10 cellular contexts compared by ENCODE assay signal in genomic region chr6:30619561-30619960, GRCh38. TPM values are rescaled to one million over a fixed set of nuclear protein-coding genes. Genes with fewer than 3 reads are reported as not detected.
DNase-seq lines count a peak whose midpoint lies in the region; ATAC-seq and TF ChIP-seq lines count a peak whose summit lies in the region.
"Had no signal": no experiment of that assay in that cellular context is flagged by ENCODE, and none has a peak within 500 bp of the region (broad histone marks: within the 10 kb centered on the region; RNA-seq: fewer than 3 reads in every experiment).

No MANE protein-coding gene starts in this region.

- DNase-seq in CD8-positive, alpha-beta memory T cell, result no peak
- no peak for DNase-seq in HFFc6
- no peak for DNase-seq in activated naive CD8-positive, alpha-beta T cell treated with anti-CD3 and anti-CD28 coated beads, Interleukin-2, amount 50 U/mL, for 24 hours
- no peak for DNase-seq in NCI-H69 (lab: John Stamatoyannopoulos, UW)
- DNase-seq in NCI-H1105 (lab: John Stamatoyannopoulos, UW), result no peak
- DNase-seq: NCI-H1417 treated with DMSO at 0.1 percent for 48 hours, NCI-H510A treated with DMSO at 0.1 percent for 48 hours had no signal

- peaks cover 0 to 20% of the 10 kb centered on the region in 2 donors for H3K27me3 Mint-ChIP-seq in CD8-positive, alpha-beta memory T cell
- H3K27me3 Mint-ChIP-seq in HFFc6 (ENCODE audit: insufficient read depth) (peaks cover 28% of the 10 kb centered on the region), nephron (ENCODE audit: low read depth) (peaks cover 5% of the 10 kb centered on the region)
- peaks cover 4% of the 10 kb centered on the region for H3K27me3 Mint-ChIP-seq in activated naive CD8-positive, alpha-beta T cell treated with anti-CD3 and anti-CD28 coated beads, Interleukin-2, amount 50 U/mL, for 24 hours

- peak overlapping the region in 3 of 8 donors; percentile 29 to 100 (median 55) for H3K27ac Mint-ChIP-seq in CD8-positive, alpha-beta memory T cell
- H3K27ac Mint-ChIP-seq in HFFc6 (peak overlapping the region; percentile 40; the same call in 1 of the 2 replicates), nephron (peak overlapping the region in 1 of 3 experiments; percentile 36)
- H3K27ac Mint-ChIP-seq in activated naive CD8-positive, alpha-beta T cell treated with anti-CD3 and anti-CD28 coated beads, Interleukin-2, amount 50 U/mL, for 24 hours, result peak overlapping the region; percentile 99

- no peak overlapping the region for H3K27ac ChIP-seq in CD8-positive, alpha-beta memory T cell (ENCODE audit: low read depth, low read length)

- ATAC-seq in activated naive CD8-positive, alpha-beta T cell treated with anti-CD3 and anti-CD28 coated beads, Interleukin-2, amount 50 U/mL, for 24 hours, result no peak
- ATAC-seq in HG03097 (IDR thresholded peaks at IDR 0.05; ENCODE audit: low FRiP score, unreplicated experiment), result no peak
- ATAC-seq: HepG2 had no signal

- TF ChIP-seq CTCF in HFFc6 (IDR thresholded peaks at IDR 0.05), result no peak
- TF ChIP-seq CTCF in nephron (IDR thresholded peaks at IDR 0.05; ENCODE audit: unreplicated experiment in 3 of 3), result no peak

- no peaks in the 10 kb centered on the region for H3K27me3 ChIP-seq in CD8-positive, alpha-beta memory T cell (ENCODE audit: insufficient read depth, low read length, poor library complexity, severe bottlenecking)

- CTCF ChIA-PET in CD8-positive, alpha-beta memory T cell (lab: Charles Lee), result interaction anchor here (2.2 kb wide), 1 partner anchor 53 kb away, joined by 7 read pairs; the partner anchor contains the start of gene DHX16

- POLR2A ChIA-PET in CD8-positive, alpha-beta memory T cell (lab: Charles Lee), result no interaction called here

- peaks cover 0 to 4% (median 2%) of the 10 kb centered on the region in 5 donors for H3K9me3 Mint-ChIP-seq in CD8-positive, alpha-beta memory T cell
- H3K9me3 Mint-ChIP-seq in HFFc6 (peaks cover 17% of the 10 kb centered on the region), nephron (peaks cover 3% of the 10 kb centered on the region)
- H3K9me3 Mint-ChIP-seq in activated naive CD8-positive, alpha-beta T cell treated with anti-CD3 and anti-CD28 coated beads, Interleukin-2, amount 50 U/mL, for 24 hours, result no peaks in the 10 kb centered on the region

- H3K9me3 ChIP-seq in CD8-positive, alpha-beta memory T cell (ENCODE audit: low read length), result no peaks in the 10 kb centered on the region

- H3K36me3 Mint-ChIP-seq in CD8-positive, alpha-beta memory T cell, result peaks cover 19 to 75% (median 24%) of the 10 kb centered on the region in 3 donors
- H3K36me3 Mint-ChIP-seq in HFFc6 (ENCODE audit: low read depth) (peaks cover 41% of the 10 kb centered on the region), nephron (ENCODE audit: low read depth) (peaks cover 42% of the 10 kb centered on the region)
- peaks cover 60% of the 10 kb centered on the region for H3K36me3 Mint-ChIP-seq in activated naive CD8-positive, alpha-beta T cell treated with anti-CD3 and anti-CD28 coated beads, Interleukin-2, amount 50 U/mL, for 24 hours (ENCODE audit: low read depth)

- peaks cover 48% of the 10 kb centered on the region for H3K36me3 ChIP-seq in CD8-positive, alpha-beta memory T cell (ENCODE audit: insufficient read depth, low read length)

- H3K4me1 ChIP-seq in CD8-positive, alpha-beta memory T cell (ENCODE audit: insufficient read depth, low read length), result peaks cover 18% of the 10 kb centered on the region

- peak overlapping the region in 5 of 7 donors; percentile 20 to 99 (median 54) for H3K4me3 Mint-ChIP-seq in CD8-positive, alpha-beta memory T cell
- peak overlapping the region; percentile 97 for H3K4me3 Mint-ChIP-seq in HFFc6
- peak overlapping the region; percentile 98 for H3K4me3 Mint-ChIP-seq in activated naive CD8-positive, alpha-beta T cell treated with anti-CD3 and anti-CD28 coated beads, Interleukin-2, amount 50 U/mL, for 24 hours
- peak overlapping the region; percentile 96 to 99 (median 97) for H3K4me3 Mint-ChIP-seq in nephron

- no peak overlapping the region for H3K4me3 ChIP-seq in CD8-positive, alpha-beta memory T cell (ENCODE audit: low read length)

- H3K4me1 Mint-ChIP-seq in CD8-positive, alpha-beta memory T cell, result peaks cover 15 to 22% (median 20%) of the 10 kb centered on the region in 3 donors
- H3K4me1 Mint-ChIP-seq in HFFc6 (ENCODE audit: low read depth) (peaks cover 39% of the 10 kb centered on the region), nephron (peaks cover 8% of the 10 kb centered on the region)
- H3K4me1 Mint-ChIP-seq in activated naive CD8-positive, alpha-beta T cell treated with anti-CD3 and anti-CD28 coated beads, Interleukin-2, amount 50 U/mL, for 24 hours, result peaks cover 34% of the 10 kb centered on the region

RNA-seq across cellular contexts. Expression of gene MRPS18B, which starts 1.9 kb away (rescaled TPM):
- 100 to 1,000 TPM; 102 to 103 TPM for total RNA-seq in CD8-positive, alpha-beta memory T cell
- polyA plus RNA-seq in CD8-positive, alpha-beta memory T cell, result 113 TPM
- total RNA-seq in HFFc6 (2021; fragmentation: NEBNext Ultra II Directional; extraction: Animal tissue kit (Norgen Biotek cat#: 25700)), result 10 to 100 TPM; 50.7 to 63.4 (median 56.1) TPM

RNA-seq across cellular contexts. Expression of gene PPP1R10, which starts 2.5 kb away (rescaled TPM):
- 100 to 1,000 TPM; 115 to 117 TPM for total RNA-seq in CD8-positive, alpha-beta memory T cell
- 27.3 TPM for polyA plus RNA-seq in CD8-positive, alpha-beta memory T cell
- total RNA-seq in HFFc6 (2021; fragmentation: NEBNext Ultra II Directional; extraction: Animal tissue kit (Norgen Biotek cat#: 25700)), result 10 to 100 TPM; 62.4 to 75.4 (median 71.2) TPM

RNA-seq across cellular contexts. Expression of gene ATAT1, which starts 7.1 kb away (rescaled TPM):
- 10 to 100 TPM; 10.5 to 10.7 TPM for total RNA-seq in CD8-positive, alpha-beta memory T cell
- polyA plus RNA-seq in CD8-positive, alpha-beta memory T cell, result 1.5 TPM
- 1 to 10 TPM; 5.2 to 9.3 (median 5.9) TPM for total RNA-seq in HFFc6 (2021; fragmentation: NEBNext Ultra II Directional; extraction: Animal tissue kit (Norgen Biotek cat#: 25700))

RNA-seq across cellular contexts. Expression of gene C6orf136, which starts 27.4 kb away (rescaled TPM):
- total RNA-seq in CD8-positive, alpha-beta memory T cell, result 10 to 100 TPM; 35.9 to 42.2 TPM
- polyA plus RNA-seq in CD8-positive, alpha-beta memory T cell, result 11.8 TPM
- total RNA-seq in HFFc6 (2021; fragmentation: NEBNext Ultra II Directional; extraction: Animal tissue kit (Norgen Biotek cat#: 25700)), result 10 to 100 TPM; 12.0 to 19.2 (median 16.4) TPM

RNA-seq across cellular contexts. Expression of gene ABCF1, which starts 48.3 kb away (rescaled TPM):
- total RNA-seq in CD8-positive, alpha-beta memory T cell, result 100 to 1,000 TPM; 127 to 133 TPM
- 54.0 TPM for polyA plus RNA-seq in CD8-positive, alpha-beta memory T cell
- total RNA-seq in HFFc6 (2021; fragmentation: NEBNext Ultra II Directional; extraction: Animal tissue kit (Norgen Biotek cat#: 25700)), result 10 to 100 TPM; 51.3 to 69.3 (median 63.1) TPM
